ENCODE assay signal across 12 cellular contexts in genomic region chr17:83012873-83013778, GRCh38.
DNase-seq lines count a peak whose midpoint lies in the region; ATAC-seq and TF ChIP-seq lines count a peak whose summit lies in the region.
"Had no signal": no experiment of that assay in that cellular context is flagged by ENCODE, and none has a peak within 500 bp of the region (broad histone marks: within the 10 kb centered on the region; RNA-seq: fewer than 3 reads in every experiment).

No MANE protein-coding gene starts in this region.

- H3K4me3 Mint-ChIP-seq in activated naive CD8-positive, alpha-beta T cell treated with anti-CD3 and anti-CD28 coated beads, Interleukin-2, amount 10 ng/mL, durations not matched to agents 7 days and 5 days = no peak overlapping the region
- H3K4me3 Mint-ChIP-seq in activated naive CD8-positive, alpha-beta T cell treated with anti-CD3 and anti-CD28 coated beads for 36 hours = no peak overlapping the region
- H3K4me3 Mint-ChIP-seq in type B pancreatic cell = no peak overlapping the region

- H3K27me3 ChIP-seq in foreskin keratinocyte = peaks cover 34% of the 10 kb centered on the region
- H3K27me3 ChIP-seq: right lobe of liver had no signal

- TF ChIP-seq CTCF in WI38 (IDR thresholded peaks at IDR 0.05; ENCODE audit: low read depth, low read length) (no peak), foreskin keratinocyte (conservative IDR thresholded peaks at IDR 0.05) (no peak), type B pancreatic cell (conservative IDR thresholded peaks at IDR 0.05) (no peak)

- H3K27ac Mint-ChIP-seq in activated naive CD8-positive, alpha-beta T cell treated with anti-CD3 and anti-CD28 coated beads, Interleukin-2, amount 10 ng/mL, durations not matched to agents 7 days and 5 days = peak overlapping the region; percentile 27
- H3K27ac Mint-ChIP-seq in activated naive CD8-positive, alpha-beta T cell treated with anti-CD3 and anti-CD28 coated beads for 36 hours = no peak overlapping the region
- peak overlapping the region; percentile 43 for H3K27ac Mint-ChIP-seq in type B pancreatic cell

- H3K9me3 Mint-ChIP-seq in activated naive CD8-positive, alpha-beta T cell treated with anti-CD3 and anti-CD28 coated beads, Interleukin-2, amount 10 ng/mL, durations not matched to agents 7 days and 5 days = no peaks in the 10 kb centered on the region
- H3K9me3 Mint-ChIP-seq in activated naive CD8-positive, alpha-beta T cell treated with anti-CD3 and anti-CD28 coated beads for 36 hours = no peaks in the 10 kb centered on the region
- no peaks in the 10 kb centered on the region for H3K9me3 Mint-ChIP-seq in type B pancreatic cell

- POLR2A ChIA-PET in activated naive CD8-positive, alpha-beta T cell treated with anti-CD3 and anti-CD28 coated beads, Interleukin-2, amount 10 ng/mL, durations not matched to agents 7 days and 5 days (lab: Charles Lee) = no interaction called here

- H3K36me3 Mint-ChIP-seq in activated naive CD8-positive, alpha-beta T cell treated with anti-CD3 and anti-CD28 coated beads, Interleukin-2, amount 10 ng/mL, durations not matched to agents 7 days and 5 days = peaks cover 3% of the 10 kb centered on the region
- H3K36me3 Mint-ChIP-seq in activated naive CD8-positive, alpha-beta T cell treated with anti-CD3 and anti-CD28 coated beads for 36 hours = peaks cover 3% of the 10 kb centered on the region
- H3K36me3 Mint-ChIP-seq in type B pancreatic cell = peaks cover 11% of the 10 kb centered on the region

- ATAC-seq in activated naive CD8-positive, alpha-beta T cell treated with anti-CD3 and anti-CD28 coated beads, Interleukin-2, amount 10 ng/mL, durations not matched to agents 7 days and 5 days (ENCODE audit: low read depth) = no peak
- ATAC-seq in foreskin keratinocyte (no peak), HG02840 (IDR thresholded peaks at IDR 0.05; ENCODE audit: low FRiP score, unreplicated experiment) (no peak)

- H3K27me3 Mint-ChIP-seq in activated naive CD8-positive, alpha-beta T cell treated with anti-CD3 and anti-CD28 coated beads, Interleukin-2, amount 10 ng/mL, durations not matched to agents 7 days and 5 days = no peaks in the 10 kb centered on the region
- H3K27me3 Mint-ChIP-seq in activated naive CD8-positive, alpha-beta T cell treated with anti-CD3 and anti-CD28 coated beads for 36 hours = no peaks in the 10 kb centered on the region
- H3K27me3 Mint-ChIP-seq in type B pancreatic cell = no peaks in the 10 kb centered on the region

- no peak for DNase-seq in activated naive CD8-positive, alpha-beta T cell treated with anti-CD3 and anti-CD28 coated beads, Interleukin-2, amount 10 ng/mL, durations not matched to agents 7 days and 5 days
- DNase-seq in activated naive CD8-positive, alpha-beta T cell treated with anti-CD3 and anti-CD28 coated beads for 36 hours = no peak
- DNase-seq in foreskin keratinocyte (peak; percentile 15 to 42), type B pancreatic cell (ENCODE audit: extremely low spot score, unreplicated experiment) (no peak), NCI-H446 (lab: John Stamatoyannopoulos, UW) (no peak), MV-4-11 (lab: John Stamatoyannopoulos, UW) (no peak)
- DNase-seq: 8988T, amygdala, right lobe of liver had no signal

- peak overlapping the region; percentile 42 for H3K4me3 ChIP-seq in WI38 (ENCODE audit: low read depth, low read length)
- H3K4me3 ChIP-seq: right lobe of liver, thoracic aorta had no signal

- no peaks in the 10 kb centered on the region for H3K4me1 ChIP-seq in foreskin keratinocyte
- H3K4me1 ChIP-seq: right lobe of liver had no signal

- H3K27ac ChIP-seq in foreskin keratinocyte = no peak overlapping the region
- H3K27ac ChIP-seq: right lobe of liver, thoracic aorta had no signal

- no peaks in the 10 kb centered on the region for H3K4me1 Mint-ChIP-seq in activated naive CD8-positive, alpha-beta T cell treated with anti-CD3 and anti-CD28 coated beads, Interleukin-2, amount 10 ng/mL, durations not matched to agents 7 days and 5 days
- H3K4me1 Mint-ChIP-seq in activated naive CD8-positive, alpha-beta T cell treated with anti-CD3 and anti-CD28 coated beads for 36 hours = peaks cover 4% of the 10 kb centered on the region
- peaks cover 21% of the 10 kb centered on the region for H3K4me1 Mint-ChIP-seq in type B pancreatic cell (ENCODE audit: unreplicated experiment)

Comparison
In these comparisons a context has a peak if more than half of its experiments do, and no peak if none do; other contexts are left out.
1. DNase-seq: peak in foreskin keratinocyte (2 of 2); none in activated naive CD8-positive, alpha-beta T cell treated with anti-CD3 and anti-CD28 coated beads, Interleukin-2, amount 10 ng/mL, durations not matched to agents 7 days and 5 days (single experiment), activated naive CD8-positive, alpha-beta T cell treated with anti-CD3 and anti-CD28 coated beads for 36 hours (single experiment), type B pancreatic cell (single experiment), NCI-H446 (0 of 2) and MV-4-11 (single experiment).